In genomic region chr22:31451709-31452571, GRCh38 we compare ENCODE assay signal across 9 cellular contexts. TPM values are rescaled to one million over a fixed set of nuclear protein-coding genes. Genes with fewer than 3 reads are reported as not detected.
DNase-seq lines count a peak whose midpoint lies in the region; ATAC-seq and TF ChIP-seq lines count a peak whose summit lies in the region.
"Had no signal": no experiment of that assay in that cellular context is flagged by ENCODE, and none has a peak within 500 bp of the region (broad histone marks: within the 10 kb centered on the region; RNA-seq: fewer than 3 reads in every experiment).

No MANE protein-coding gene starts in this region.

- ATAC-seq in T-cell (replicated peaks in 1 of 4) (peak in 3 of 4 experiments; percentile 52 to 59 (median 54)), GM21529 (IDR thresholded peaks at IDR 0.05; ENCODE audit: unreplicated experiment) (no peak), HG02763 (IDR thresholded peaks at IDR 0.05; ENCODE audit: unreplicated experiment) (no peak)

- peaks cover 60 to 86% of the 10 kb centered on the region in 2 experiments for H3K36me3 ChIP-seq in HEK293 (ENCODE audit: control insufficient read depth in 2 of 2, insufficient read depth in 1 of 2, low read length in 2 of 2)
- H3K36me3 ChIP-seq in thyroid gland = peaks cover 12 to 26% of the 10 kb centered on the region in 2 donors

- no peaks in the 10 kb centered on the region for H3K4me1 Mint-ChIP-seq in T-cell

- DNase-seq in NCI-H82 (lab: John Stamatoyannopoulos, UW) (peak; percentile 42), NCI-H82 treated with DMSO at 0.1 percent for 48 hours (lab: John Stamatoyannopoulos, UW; ENCODE audit: unreplicated experiment) (no peak), T-cell (peak in 3 of 34 experiments; percentile 1 to 3 (median 2)), foreskin fibroblast (peak; percentile 38 to 76), thyroid gland (peak; percentile 11 to 25)

- H3K4me1 ChIP-seq in HEK293 (ENCODE audit: control insufficient read depth, insufficient read depth, low read length) (no peaks in the 10 kb centered on the region), thyroid gland (peaks cover 0 to 4% of the 10 kb centered on the region in 2 donors)

- intact Hi-C loops in thyroid gland (cut with DNase I) = no loop called here

- POLR2A ChIA-PET in HEK293 (lab: Yijun Ruan, JAX) (interaction anchor here (0.5 to 1.2 kb wide), 5 partner anchors 10 to 179 kb away, joined by 3 to 6 read pairs (median 3); no protein-coding TSS in a partner anchor), T-cell (lab: Charles Lee) (interaction anchor here (0.6 kb wide), 2 partner anchors 25 to 74 kb away, joined by 6 to 9 read pairs; no protein-coding TSS in a partner anchor)

- no peaks in the 10 kb centered on the region for H3K27me3 Mint-ChIP-seq in T-cell
- H3K27me3 Mint-ChIP-seq: dendritic cell treated with granulocyte-macrophage colony-stimulating factor and Interleukin-4, amounts not matched to agents 40 ng/mL and 50 ng/mL, for 4 days had no signal

- CTCF ChIA-PET in HEK293 (lab: Yijun Ruan, JAX) (interaction anchor here (0.5 to 3.2 kb wide), 36 partner anchors 8 to 537 kb away, joined by 3 to 26 read pairs (median 4); no protein-coding TSS in a partner anchor), T-cell (lab: Charles Lee) (interaction anchor here (0.5 to 1.4 kb wide), 12 partner anchors 10 to 203 kb away, joined by 3 to 6 read pairs (median 4); no protein-coding TSS in a partner anchor)

- no peaks in the 10 kb centered on the region for H3K9me3 Mint-ChIP-seq in T-cell
- H3K9me3 Mint-ChIP-seq: dendritic cell treated with granulocyte-macrophage colony-stimulating factor and Interleukin-4, amounts not matched to agents 40 ng/mL and 50 ng/mL, for 4 days had no signal

- H3K27me3 ChIP-seq in thyroid gland = no peaks in the 10 kb centered on the region

- H3K27ac ChIP-seq in HEK293 (ENCODE audit: extremely low read depth, low read depth, low read length) (no peak overlapping the region), thyroid gland (peak overlapping the region in 1 of 3 donors; percentile 8)

- no peak for TF ChIP-seq CTCF in HEK293 (tag by site-specific recombination; IDR thresholded peaks at IDR 0.05)
- TF ChIP-seq CTCF in foreskin fibroblast (IDR thresholded peaks at IDR 0.05; ENCODE audit: low read depth, low read length) = peak; percentile 72
- peak in 5 of 6 experiments; percentile 47 to 63 (median 51) for TF ChIP-seq CTCF in thyroid gland (IDR thresholded peaks at IDR 0.05)

- H3K27ac Mint-ChIP-seq in T-cell = peak overlapping the region in 1 of 2 donors; percentile 39
- H3K27ac Mint-ChIP-seq: dendritic cell treated with granulocyte-macrophage colony-stimulating factor and Interleukin-4, amounts not matched to agents 40 ng/mL and 50 ng/mL, for 4 days had no signal

- peaks cover 15% of the 10 kb centered on the region for H3K36me3 Mint-ChIP-seq in T-cell

- no peak overlapping the region for H3K4me3 ChIP-seq in HEK293 (ENCODE audit: low read depth, low read length)
- no peak overlapping the region for H3K4me3 ChIP-seq in foreskin fibroblast (ENCODE audit: low read depth in 1 of 2, low read length in 2 of 2)
- no peak overlapping the region for H3K4me3 ChIP-seq in thyroid gland (replicated peaks in 1 of 3)

- no peak overlapping the region for H3K4me3 Mint-ChIP-seq in T-cell
- H3K4me3 Mint-ChIP-seq: dendritic cell treated with granulocyte-macrophage colony-stimulating factor and Interleukin-4, amounts not matched to agents 40 ng/mL and 50 ng/mL, for 4 days had no signal

- WGBS in thyroid gland, 2 donors = 74 to 75% methylated on average over 5 of the region's 5 CpGs

- H3K9me3 ChIP-seq in HEK293 (ENCODE audit: control insufficient read depth, insufficient read depth, low read depth, low read length) (no peaks in the 10 kb centered on the region), thyroid gland (no peaks in the 10 kb centered on the region)

- TF ChIP-seq POLR2A in thyroid gland (IDR thresholded peaks at IDR 0.05) = no peak

TF ChIP-seq in HEK293, 187 proteins besides CTCF, POLR2A, EP300 and RAD21:
- TF ChIP-seq ZNF2 (tag by site-specific recombination; IDR thresholded peaks at IDR 0.05) (peak; percentile 70), ZNF585B (tag by site-specific recombination; IDR thresholded peaks at IDR 0.05) (no peak), ZNF654 (tag by site-specific recombination; IDR thresholded peaks at IDR 0.05; ENCODE audit: low read depth) (peak; percentile 44), ZBTB17 (tag by site-specific recombination; IDR thresholded peaks at IDR 0.05) (peak; percentile 46; the same call in 1 of the 2 replicates), ZNF692 (tag by site-specific recombination; IDR thresholded peaks at IDR 0.05) (0 out of 2 replicates have a peak, but pooled peaks have one; percentile 45), GLI2 (tag by site-specific recombination; IDR thresholded peaks at IDR 0.05; ENCODE audit: borderline replicate concordance, low read depth) (no peak), ZNF660 (tag by site-specific recombination; IDR thresholded peaks at IDR 0.05) (no peak)

RNA-seq across cellular contexts. Expression of gene EIF4ENIF1, which starts 37.7 kb away (rescaled TPM):
- total RNA-seq in T-cell (10 to 100 TPM; 25.4 to 39.0 (median 29.0) TPM), thyroid gland (10 to 100 TPM; 15.7 to 21.2 (median 19.2) TPM)

RNA-seq across cellular contexts. Expression of gene SFI1, which starts 44.4 kb away (rescaled TPM):
- total RNA-seq in T-cell (100 to 1,000 TPM; 284 to 383 (median 304) TPM), thyroid gland (10 to 100 TPM; 31.1 to 57.6 (median 43.1) TPM)

RNA-seq across cellular contexts. Expression of gene DRG1, which starts 52.5 kb away (rescaled TPM):
- 10 to 100 TPM; 56.9 to 69.3 (median 62.3) TPM for total RNA-seq in T-cell
- total RNA-seq in thyroid gland = 10 to 100 TPM; 57.7 to 67.6 (median 66.3) TPM

Comparison
In these comparisons a context has a peak if more than half of its experiments do, and no peak if none do; other contexts are left out.
1. ATAC-seq: peak in T-cell (3 of 4); none in GM21529 (single experiment) and HG02763 (single experiment).
2. RNA of gene SFI1, which starts 44.4 kb away (total RNA-seq): 284 to 383 TPM in T-cell; 31.1 to 57.6 TPM in thyroid gland; every median in the first group is over 4 times any median in the second.